In the genomic region with DNA sequence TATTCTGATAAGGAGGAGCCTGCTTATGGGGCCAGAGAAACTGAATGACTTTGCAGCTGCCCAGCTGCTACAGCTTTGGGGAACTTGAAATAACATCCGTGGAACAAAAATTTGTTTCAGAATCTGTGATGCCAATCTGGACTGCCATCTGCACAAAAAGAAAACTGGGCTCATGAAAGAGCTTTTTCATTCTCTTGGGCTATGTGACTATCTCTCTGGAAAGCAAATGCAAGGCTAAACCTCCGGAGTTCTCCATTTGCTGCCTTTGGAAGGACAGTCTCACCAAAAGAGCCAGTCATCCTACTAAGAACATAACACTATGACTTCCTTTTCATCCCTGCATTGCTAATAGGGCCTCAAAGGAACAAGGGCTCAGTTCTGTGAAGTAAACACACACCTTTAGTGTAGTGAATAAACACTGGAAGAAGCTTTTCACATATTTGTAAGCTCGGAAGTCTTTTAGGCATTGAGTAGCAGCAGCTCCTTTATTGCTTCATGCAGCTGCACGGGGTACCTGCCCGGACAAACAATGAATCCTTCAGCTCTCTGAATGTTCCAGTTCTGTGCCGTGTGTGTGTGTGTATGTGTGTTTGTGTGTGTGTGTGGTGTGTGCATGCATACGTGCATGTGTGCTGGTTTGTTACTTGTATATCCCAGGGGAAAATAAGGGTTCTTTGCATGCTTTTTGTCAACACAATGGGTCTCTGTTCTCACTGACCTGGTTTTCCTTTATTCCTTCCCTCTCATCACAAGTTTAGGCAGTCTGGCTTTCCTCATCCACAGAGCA, we compare ENCODE assay signal across 9 cellular contexts.
DNase-seq lines count a peak whose midpoint lies in the region; ATAC-seq and TF ChIP-seq lines count a peak whose summit lies in the region.
"Had no signal": no experiment of that assay in that cellular context is flagged by ENCODE, and none has a peak within 500 bp of the region (broad histone marks: within the 10 kb centered on the region; RNA-seq: fewer than 3 reads in every experiment).

No MANE protein-coding gene starts in this region.

- H3K27me3 Mint-ChIP-seq in activated T-helper 17 cell treated with anti-CD3 and anti-CD28 coated beads, Interleukin-2, amount 50 U/mL, for 72 hours, result no peaks in the 10 kb centered on the region
- H3K27me3 Mint-ChIP-seq in neural crest cell (ENCODE audit: low read depth), result no peaks in the 10 kb centered on the region

- H3K36me3 Mint-ChIP-seq in activated T-helper 17 cell treated with anti-CD3 and anti-CD28 coated beads, Interleukin-2, amount 50 U/mL, for 72 hours (ENCODE audit: low read depth), result peaks cover 1% of the 10 kb centered on the region
- no peaks in the 10 kb centered on the region for H3K36me3 Mint-ChIP-seq in neural crest cell (ENCODE audit: low read depth)

- no peaks in the 10 kb centered on the region for H3K9me3 Mint-ChIP-seq in activated T-helper 17 cell treated with anti-CD3 and anti-CD28 coated beads, Interleukin-2, amount 50 U/mL, for 72 hours
- no peaks in the 10 kb centered on the region for H3K9me3 Mint-ChIP-seq in neural crest cell

- peak overlapping the region; percentile 31 for H3K4me3 Mint-ChIP-seq in activated T-helper 17 cell treated with anti-CD3 and anti-CD28 coated beads, Interleukin-2, amount 50 U/mL, for 72 hours
- H3K4me3 Mint-ChIP-seq in neural crest cell, result peak overlapping the region; percentile 22

- H3K27ac Mint-ChIP-seq in activated T-helper 17 cell treated with anti-CD3 and anti-CD28 coated beads, Interleukin-2, amount 50 U/mL, for 72 hours, result peak overlapping the region; percentile 28
- H3K27ac Mint-ChIP-seq in neural crest cell (ENCODE audit: unreplicated experiment), result peak overlapping the region; percentile 84

- no peak for TF ChIP-seq CTCF in neural crest cell (conservative IDR thresholded peaks at IDR 0.05)

- peaks cover 63% of the 10 kb centered on the region for H3K4me1 Mint-ChIP-seq in activated T-helper 17 cell treated with anti-CD3 and anti-CD28 coated beads, Interleukin-2, amount 50 U/mL, for 72 hours
- H3K4me1 Mint-ChIP-seq in neural crest cell, result peaks cover 45% of the 10 kb centered on the region

- ATAC-seq in GM18517 (IDR thresholded peaks at IDR 0.05; ENCODE audit: unreplicated experiment) (peak; percentile 37), HG02798 (IDR thresholded peaks at IDR 0.05; ENCODE audit: poor library complexity, unreplicated experiment) (peak; percentile 27)
- ATAC-seq in activated T-helper 17 cell treated with anti-CD3 and anti-CD28 coated beads, Interleukin-2, amount 50 U/mL, for 72 hours (replicated peaks), result no peak

- no peak for DNase-seq in neural crest cell (ENCODE audit: low read depth, low spot score)
- DNase-seq in DMS79 (lab: John Stamatoyannopoulos, UW), result no peak
- no peak for DNase-seq in EL
- no peak for DNase-seq in stimulated activated CD8-positive, alpha-beta memory T cell treated with anti-CD3 and anti-CD28 coated beads, Interleukin-4, amount 100 ng/mL, for 48 hours
- DNase-seq in UCSD-AML1 (lab: John Stamatoyannopoulos, UW; ENCODE audit: unreplicated experiment), result no peak
- DNase-seq: activated gamma-delta T cell had no signal
